In genomic region chr13:79212064-79212619, GRCh38 we compare ENCODE assay signal across 11 cellular contexts.
DNase-seq lines count a peak whose midpoint lies in the region.
"Had no signal": no experiment of that assay in that cellular context is flagged by ENCODE, and none has a peak within 500 bp of the region (broad histone marks: within the 10 kb centered on the region; RNA-seq: fewer than 3 reads in every experiment).

No MANE protein-coding gene starts in this region.

- DNase-seq in DMS153 (lab: John Stamatoyannopoulos, UW): peak; percentile 96
- peak; percentile 16 for DNase-seq in NCI-H1105 (lab: John Stamatoyannopoulos, UW)
- DNase-seq in NCI-H2081 treated with DMSO at 0.1 percent for 48 hours (lab: John Stamatoyannopoulos, UW): peak; percentile 47
- peak; percentile 93 for DNase-seq in NCI-H748 treated with DMSO at 0.1 percent for 48 hours (lab: John Stamatoyannopoulos, UW)
- no peak for DNase-seq in medulla oblongata (ENCODE audit: extremely low spot score)
- no peak for DNase-seq in glomerular visceral epithelial cell (ENCODE audit: extremely low spot score)
- DNase-seq in NCI-H2171 treated with DMSO at 0.1 percent for 48 hours (lab: John Stamatoyannopoulos, UW): no peak
- DNase-seq: CD8-positive, alpha-beta T cell; NCI-H82; SIG-M5; T-helper 2 cell had no signal

Comparison
In these comparisons a context has a peak if more than half of its experiments do, and no peak if none do; other contexts are left out.
1. DNase-seq: peak in DMS153 (single experiment), NCI-H1105 (single experiment), NCI-H2081 treated with DMSO at 0.1 percent for 48 hours (single experiment) and NCI-H748 treated with DMSO at 0.1 percent for 48 hours (single experiment); none in medulla oblongata (single experiment), glomerular visceral epithelial cell (single experiment) and NCI-H2171 treated with DMSO at 0.1 percent for 48 hours (single experiment).